15 cellular contexts compared by ENCODE assay signal in the genomic region with DNA sequence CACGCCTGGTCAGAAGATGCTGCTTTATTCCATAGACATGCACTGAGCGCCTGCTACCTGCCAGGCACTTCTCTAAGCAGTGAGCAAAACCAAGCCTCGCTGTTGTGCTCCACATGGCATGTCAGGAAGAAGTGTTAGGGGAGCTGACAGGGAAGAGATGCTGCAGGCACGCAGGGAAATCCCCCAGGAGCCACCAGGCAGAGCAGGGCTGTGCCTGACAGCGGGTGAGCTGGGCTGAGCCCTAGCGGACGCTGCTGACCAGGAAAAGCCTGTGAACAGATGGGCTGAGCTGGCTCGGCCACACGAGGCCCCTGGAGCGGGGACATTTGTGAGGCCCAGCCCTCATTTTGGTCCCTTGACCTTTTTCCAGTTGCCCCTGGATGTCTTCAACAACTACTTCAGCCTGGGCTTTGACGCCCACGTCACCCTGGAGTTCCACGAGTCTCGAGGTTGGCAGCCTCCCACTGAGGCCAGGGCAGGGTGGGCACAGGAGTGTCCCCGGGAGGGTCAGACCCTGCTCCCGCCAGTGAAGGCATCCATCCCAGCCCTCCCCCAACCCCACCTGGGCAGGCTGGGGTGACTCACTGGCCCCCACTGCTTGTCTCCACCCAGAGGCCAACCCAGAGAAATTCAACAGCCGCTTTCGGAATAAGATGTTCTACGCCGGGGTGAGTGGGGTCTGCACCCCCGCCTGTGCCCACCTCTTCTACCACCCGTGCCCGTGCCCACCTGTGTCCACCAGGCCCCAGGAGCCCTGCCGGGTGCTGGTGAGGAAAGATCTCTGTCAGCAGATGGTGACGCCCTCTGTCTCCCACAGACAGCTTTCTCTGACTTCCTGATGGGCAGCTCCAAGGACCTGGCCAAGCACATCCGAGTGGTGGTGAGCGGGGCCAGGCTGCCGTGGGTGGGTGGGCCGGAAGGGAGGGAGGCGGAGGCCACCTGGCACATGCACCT. TPM values are rescaled to one million over a fixed set of nuclear protein-coding genes. Genes with fewer than 3 reads are reported as not detected.
A peak's percentile ranks its signal among the peaks of the same experiment; 100 is the strongest.
DNase-seq lines count a peak whose midpoint lies in the region; ATAC-seq and TF ChIP-seq lines count a peak whose summit lies in the region.
"Had no signal": no experiment of that assay in that cellular context is flagged by ENCODE, and none has a peak within 500 bp of the region (broad histone marks: within the 10 kb centered on the region; RNA-seq: fewer than 3 reads in every experiment).

No MANE protein-coding gene starts in this region.

- peak overlapping the region; percentile 42 for H3K4me3 Mint-ChIP-seq in glutamatergic neuron (ENCODE audit: unreplicated experiment)
- H3K4me3 Mint-ChIP-seq in stimulated activated effector memory CD8-positive, alpha-beta T cell treated with anti-CD3 and anti-CD28 coated beads, Interleukin-12 subunit alpha, Interleukin-12 subunit beta, amount 100 ng/mL, for 72 hours, result no peak overlapping the region
- H3K4me3 Mint-ChIP-seq: CD14-positive monocyte; CD8-positive, alpha-beta memory T cell had no signal

- no peaks in the 10 kb centered on the region for H3K4me1 ChIP-seq in HEK293 (ENCODE audit: control insufficient read depth, insufficient read depth, low read length)

- H3K27me3 Mint-ChIP-seq in glutamatergic neuron (ENCODE audit: unreplicated experiment), result peaks cover 18% of the 10 kb centered on the region

- DNase-seq in WERI-Rb-1 (peak; percentile 85), glutamatergic neuron (peak; percentile 81), SIG-M5 (lab: John Stamatoyannopoulos, UW) (no peak), GDM1 (lab: John Stamatoyannopoulos, UW) (no peak)
- no peak for DNase-seq in stimulated activated effector memory CD8-positive, alpha-beta T cell treated with anti-CD3 and anti-CD28 coated beads, Interleukin-12 subunit alpha, Interleukin-12 subunit beta, amount 100 ng/mL, for 72 hours (ENCODE audit: low spot score in 2 of 2)
- DNase-seq: Caco-2; CD8-positive, alpha-beta memory T cell; DND-41; GF-D8; GM23248; IMR-90 had no signal

- CTCF ChIA-PET in HEK293 (lab: Yijun Ruan, JAX), result no interaction called here

- peaks cover 18% of the 10 kb centered on the region for H3K9me3 Mint-ChIP-seq in glutamatergic neuron (ENCODE audit: unreplicated experiment)
- no peaks in the 10 kb centered on the region for H3K9me3 Mint-ChIP-seq in stimulated activated effector memory CD8-positive, alpha-beta T cell treated with anti-CD3 and anti-CD28 coated beads, Interleukin-12 subunit alpha, Interleukin-12 subunit beta, amount 100 ng/mL, for 72 hours
- H3K9me3 Mint-ChIP-seq: CD8-positive, alpha-beta memory T cell had no signal

- H3K4me3 ChIP-seq in HEK293 (ENCODE audit: low read depth, low read length) (no peak overlapping the region), WERI-Rb-1 (ENCODE audit: low read depth, low read length) (no peak overlapping the region)
- H3K4me3 ChIP-seq: GM23248 had no signal

- ATAC-seq in stimulated activated effector memory CD8-positive, alpha-beta T cell treated with anti-CD3 and anti-CD28 coated beads, Interleukin-12 subunit alpha, Interleukin-12 subunit beta, amount 100 ng/mL, for 72 hours, result no peak
- no peak for ATAC-seq in GM18519 (IDR thresholded peaks at IDR 0.05; ENCODE audit: low FRiP score, unreplicated experiment)
- ATAC-seq: HCT116 had no signal

- H3K4me1 Mint-ChIP-seq in glutamatergic neuron (ENCODE audit: low read depth, unreplicated experiment), result peaks cover 18% of the 10 kb centered on the region
- peaks cover 14% of the 10 kb centered on the region for H3K4me1 Mint-ChIP-seq in stimulated activated effector memory CD8-positive, alpha-beta T cell treated with anti-CD3 and anti-CD28 coated beads, Interleukin-12 subunit alpha, Interleukin-12 subunit beta, amount 100 ng/mL, for 72 hours

- H3K36me3 Mint-ChIP-seq in glutamatergic neuron (ENCODE audit: unreplicated experiment), result no peaks in the 10 kb centered on the region
- H3K36me3 Mint-ChIP-seq in stimulated activated effector memory CD8-positive, alpha-beta T cell treated with anti-CD3 and anti-CD28 coated beads, Interleukin-12 subunit alpha, Interleukin-12 subunit beta, amount 100 ng/mL, for 72 hours, result peaks cover 86% of the 10 kb centered on the region

- H3K27me3 ChIP-seq in WERI-Rb-1 (ENCODE audit: insufficient read depth, low read depth, severe bottlenecking), result no peaks in the 10 kb centered on the region

- POLR2A ChIA-PET in HEK293 (lab: Yijun Ruan, JAX), result no interaction called here

- H3K36me3 ChIP-seq in HEK293 (ENCODE audit: control insufficient read depth in 2 of 2, insufficient read depth in 1 of 2, low read length in 2 of 2) (peaks cover 0 to 84% of the 10 kb centered on the region in 2 experiments; a peak in 1 of 3 replicates), WERI-Rb-1 (peaks cover 76% of the 10 kb centered on the region)

- H3K27ac Mint-ChIP-seq in glutamatergic neuron (ENCODE audit: unreplicated experiment), result peak overlapping the region; percentile 66
- H3K27ac Mint-ChIP-seq in stimulated activated effector memory CD8-positive, alpha-beta T cell treated with anti-CD3 and anti-CD28 coated beads, Interleukin-12 subunit alpha, Interleukin-12 subunit beta, amount 100 ng/mL, for 72 hours, result peak overlapping the region; percentile 52
- H3K27ac Mint-ChIP-seq: CD8-positive, alpha-beta memory T cell had no signal

- no peak for TF ChIP-seq CTCF in HEK293 (tag by site-specific recombination; IDR thresholded peaks at IDR 0.05)
- TF ChIP-seq CTCF in WERI-Rb-1 (IDR thresholded peaks at IDR 0.05; ENCODE audit: low read depth, low read length), result peak; percentile 49
- no peak for TF ChIP-seq CTCF in glutamatergic neuron (IDR thresholded peaks at IDR 0.05; ENCODE audit: partially characterized antibody, unreplicated experiment)

- no peaks in the 10 kb centered on the region for H3K9me3 ChIP-seq in HEK293 (ENCODE audit: control insufficient read depth, insufficient read depth, low read depth, low read length)
- no peaks in the 10 kb centered on the region for H3K9me3 ChIP-seq in WERI-Rb-1 (ENCODE audit: severe bottlenecking)
- H3K9me3 ChIP-seq: Caco-2 had no signal

- H3K27ac ChIP-seq in HEK293 (ENCODE audit: extremely low read depth, low read depth, low read length), result no peak overlapping the region
- peak overlapping the region; percentile 80 for H3K27ac ChIP-seq in WERI-Rb-1
- H3K27ac ChIP-seq: GM23248 had no signal

TF ChIP-seq in HEK293, 187 proteins besides CTCF, POLR2A, EP300 and RAD21:
- TF ChIP-seq GLIS1 (tag by site-specific recombination; IDR thresholded peaks at IDR 0.05) (0 out of 2 replicates have a peak, but pooled peaks have one; percentile 31), ZNF580 (tag by site-specific recombination; IDR thresholded peaks at IDR 0.05) (no peak)
- TF ChIP-seq, protein P1, sequence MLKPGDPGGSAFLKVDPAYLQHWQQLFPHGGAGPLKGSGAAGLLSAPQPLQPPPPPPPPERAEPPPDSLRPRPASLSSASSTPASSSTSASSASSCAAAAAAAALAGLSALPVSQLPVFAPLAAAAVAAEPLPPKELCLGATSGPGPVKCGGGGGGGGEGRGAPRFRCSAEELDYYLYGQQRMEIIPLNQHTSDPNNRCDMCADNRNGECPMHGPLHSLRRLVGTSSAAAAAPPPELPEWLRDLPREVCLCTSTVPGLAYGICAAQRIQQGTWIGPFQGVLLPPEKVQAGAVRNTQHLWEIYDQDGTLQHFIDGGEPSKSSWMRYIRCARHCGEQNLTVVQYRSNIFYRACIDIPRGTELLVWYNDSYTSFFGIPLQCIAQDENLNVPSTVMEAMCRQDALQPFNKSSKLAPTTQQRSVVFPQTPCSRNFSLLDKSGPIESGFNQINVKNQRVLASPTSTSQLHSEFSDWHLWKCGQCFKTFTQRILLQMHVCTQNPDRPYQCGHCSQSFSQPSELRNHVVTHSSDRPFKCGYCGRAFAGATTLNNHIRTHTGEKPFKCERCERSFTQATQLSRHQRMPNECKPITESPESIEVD (tag by site-specific recombination; IDR thresholded peaks at IDR 0.05), result no peak
- TF ChIP-seq, protein P2, sequence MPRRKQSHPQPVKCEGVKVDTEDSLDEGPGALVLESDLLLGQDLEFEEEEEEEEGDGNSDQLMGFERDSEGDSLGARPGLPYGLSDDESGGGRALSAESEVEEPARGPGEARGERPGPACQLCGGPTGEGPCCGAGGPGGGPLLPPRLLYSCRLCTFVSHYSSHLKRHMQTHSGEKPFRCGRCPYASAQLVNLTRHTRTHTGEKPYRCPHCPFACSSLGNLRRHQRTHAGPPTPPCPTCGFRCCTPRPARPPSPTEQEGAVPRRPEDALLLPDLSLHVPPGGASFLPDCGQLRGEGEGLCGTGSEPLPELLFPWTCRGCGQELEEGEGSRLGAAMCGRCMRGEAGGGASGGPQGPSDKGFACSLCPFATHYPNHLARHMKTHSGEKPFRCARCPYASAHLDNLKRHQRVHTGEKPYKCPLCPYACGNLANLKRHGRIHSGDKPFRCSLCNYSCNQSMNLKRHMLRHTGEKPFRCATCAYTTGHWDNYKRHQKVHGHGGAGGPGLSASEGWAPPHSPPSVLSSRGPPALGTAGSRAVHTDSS (tag by site-specific recombination; IDR thresholded peaks at IDR 0.05), result no peak

RNA-seq across cellular contexts. Expression of gene MDK, which starts 7.4 kb away (rescaled TPM):
- total RNA-seq in glutamatergic neuron (ENCODE audit: unreplicated experiment), result 846 TPM

RNA-seq across cellular contexts. Expression of gene CHRM4, which starts 17.5 kb away (rescaled TPM):
- total RNA-seq in glutamatergic neuron (ENCODE audit: unreplicated experiment), result 8.5 TPM
- total RNA-seq: CD8-positive, alpha-beta memory T cell; GM23248 had no signal

RNA-seq across cellular contexts. Expression of gene DGKZ, which starts 26.8 kb away (rescaled TPM):
- 60.9 TPM for total RNA-seq in glutamatergic neuron (ENCODE audit: unreplicated experiment)

Comparison
In these comparisons a context has a peak if more than half of its experiments do, and no peak if none do; other contexts are left out.
1. DNase-seq: peak in WERI-Rb-1 (single experiment) and glutamatergic neuron (single experiment); none in stimulated activated effector memory CD8-positive, alpha-beta T cell treated with anti-CD3 and anti-CD28 coated beads, Interleukin-12 subunit alpha, Interleukin-12 subunit beta, amount 100 ng/mL, for 72 hours (0 of 2), SIG-M5 (single experiment) and GDM1 (single experiment).